In the genomic region with DNA sequence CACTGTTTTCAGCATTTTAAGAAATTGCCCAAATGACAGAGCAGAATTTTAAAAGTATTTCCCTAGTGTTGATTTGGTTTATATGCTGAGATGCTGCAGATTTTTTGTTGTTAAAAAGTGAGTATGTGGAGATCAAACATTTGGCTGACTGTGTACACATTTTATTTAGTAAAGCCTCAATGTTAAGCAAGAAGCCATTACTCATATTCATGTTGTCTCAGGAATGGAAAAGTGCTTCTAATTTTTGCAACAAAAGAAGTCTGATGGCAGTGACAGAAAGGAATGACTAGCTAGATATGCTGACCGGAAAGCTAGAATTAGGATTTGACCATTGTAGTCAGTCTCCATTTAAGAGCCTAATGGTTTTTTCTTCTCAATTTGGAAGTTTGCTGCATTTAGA, we compare ENCODE assay signal across 29 cellular contexts. TPM values are rescaled to one million over a fixed set of nuclear protein-coding genes. Genes with fewer than 3 reads are reported as not detected.
DNase-seq lines count a peak whose midpoint lies in the region; TF ChIP-seq lines count a peak whose summit lies in the region.
"Had no signal": no experiment of that assay in that cellular context is flagged by ENCODE, and none has a peak within 500 bp of the region (broad histone marks: within the 10 kb centered on the region; RNA-seq: fewer than 3 reads in every experiment).

No MANE protein-coding gene starts in this region.

- H3K4me3 Mint-ChIP-seq in CD8-positive, alpha-beta memory T cell, result no peak overlapping the region
- H3K4me3 Mint-ChIP-seq: T-cell had no signal

- peaks cover 22% of the 10 kb centered on the region for H3K4me1 ChIP-seq in adipocyte (ENCODE audit: control insufficient read depth, insufficient read depth, low read length)
- peaks cover 7% of the 10 kb centered on the region for H3K4me1 ChIP-seq in osteoblast (ENCODE audit: insufficient read depth, low read length)
- no peaks in the 10 kb centered on the region for H3K4me1 ChIP-seq in CD8-positive, alpha-beta memory T cell (ENCODE audit: insufficient read depth, low read length)
- no peaks in the 10 kb centered on the region for H3K4me1 ChIP-seq in BE2C
- H3K4me1 ChIP-seq: heart right ventricle, prostate gland, vagina had no signal

- TF ChIP-seq CTCF in osteoblast (IDR thresholded peaks at IDR 0.05; ENCODE audit: extremely low read depth, low read depth, low read length) (no peak), BE2C (IDR thresholded peaks at IDR 0.05; ENCODE audit: low read depth, low read length) (no peak)

- H3K4me3 ChIP-seq in adipocyte (ENCODE audit: low read length) (no peak overlapping the region), osteoblast (ENCODE audit: insufficient read depth, low read length) (no peak overlapping the region), BE2C (ENCODE audit: low read depth, low read length) (no peak overlapping the region)
- no peak overlapping the region for H3K4me3 ChIP-seq in CD8-positive, alpha-beta memory T cell (ENCODE audit: low read length)
- H3K4me3 ChIP-seq: A549; BLaER1 treated with 17β-estradiol and CSF1 and Interleukin-3, amounts not matched to agents 10 nM and 100 nM; heart right ventricle; prostate gland; thoracic aorta; vagina had no signal

- H3K36me3 ChIP-seq in adipocyte (ENCODE audit: control insufficient read depth, insufficient read depth, low read length, severe bottlenecking) (peaks cover 12% of the 10 kb centered on the region), osteoblast (ENCODE audit: insufficient read depth, low read length) (peaks cover 4% of the 10 kb centered on the region), BE2C (no peaks in the 10 kb centered on the region)
- no peaks in the 10 kb centered on the region for H3K36me3 ChIP-seq in CD8-positive, alpha-beta memory T cell (ENCODE audit: insufficient read depth, low read length)
- H3K36me3 ChIP-seq: prostate gland, thoracic aorta had no signal

- POLR2A ChIA-PET in CD8-positive, alpha-beta memory T cell (lab: Charles Lee), result no interaction called here

- no peaks in the 10 kb centered on the region for H3K79me2 ChIP-seq in osteoblast (ENCODE audit: insufficient read depth, low read length)

- peaks cover under 1% of the 10 kb centered on the region for H3K9me3 ChIP-seq in adipocyte (ENCODE audit: control insufficient read depth, low read length)
- no peaks in the 10 kb centered on the region for H3K9me3 ChIP-seq in osteoblast (ENCODE audit: low read depth, low read length)
- no peaks in the 10 kb centered on the region for H3K9me3 ChIP-seq in CD8-positive, alpha-beta memory T cell (ENCODE audit: low read length)
- H3K9me3 ChIP-seq in BE2C, result no peaks in the 10 kb centered on the region; the same call in 1 of the 2 replicates
- H3K9me3 ChIP-seq: A549, prostate gland, thoracic aorta, vagina had no signal

- no peaks in the 10 kb centered on the region for H4K20me1 ChIP-seq in osteoblast (ENCODE audit: insufficient read depth, low read length)

- H3K9ac ChIP-seq in adipocyte (ENCODE audit: low read length), result no peak overlapping the region
- H3K9ac ChIP-seq: BLaER1 treated with 17β-estradiol and CSF1 and Interleukin-3, amounts not matched to agents 10 nM and 100 nM; KMS-11 had no signal

- no peaks in the 10 kb centered on the region for H3K4me1 Mint-ChIP-seq in CD8-positive, alpha-beta memory T cell
- H3K4me1 Mint-ChIP-seq: T-cell had no signal

- H3K9me3 Mint-ChIP-seq in CD8-positive, alpha-beta memory T cell, result peaks cover 0 to 10% (median 5%) of the 10 kb centered on the region in 5 donors

- H3K27ac ChIP-seq in osteoblast (ENCODE audit: low read depth, low read length), result peak overlapping the region; percentile 27
- no peak overlapping the region for H3K27ac ChIP-seq in CD8-positive, alpha-beta memory T cell (ENCODE audit: low read depth, low read length)
- H3K27ac ChIP-seq: A549; BLaER1 treated with 17β-estradiol and CSF1 and Interleukin-3, amounts not matched to agents 10 nM and 100 nM; heart right ventricle; KMS-11; prostate gland; RWPE1; thoracic aorta; vagina had no signal

- H3K4me2 ChIP-seq in osteoblast (ENCODE audit: insufficient read depth, low read length), result peak overlapping the region; percentile 27
- H3K4me2 ChIP-seq: A549; BLaER1 treated with 17β-estradiol and CSF1 and Interleukin-3, amounts not matched to agents 10 nM and 100 nM; KMS-11 had no signal

- DNase-seq in AG20443 (ENCODE audit: low spot score) (peak; percentile 22), adipocyte (ENCODE audit: low read depth) (peak; percentile 83), fibroblast of gingiva (ENCODE audit: low read depth) (peak; percentile 65), osteoblast (ENCODE audit: insufficient read length, low spot score, missing footprints) (peak; percentile 30), NCI-H2029 treated with DMSO at 0.1 percent for 48 hours (lab: John Stamatoyannopoulos, UW) (no peak), AG08396 (ENCODE audit: low spot score) (no peak), BE2C (no peak)
- DNase-seq in CD8-positive, alpha-beta memory T cell, result no peak
- DNase-seq: activated CD4-positive, alpha-beta T cell treated with anti-CD3 and anti-CD28 coated beads, Interleukin-2, amount 50 U/mL, for 4 hours; activated CD4-positive, CD25-positive, alpha-beta regulatory T cell; activated naive CD4-positive, alpha-beta T cell treated with Interleukin-2 at 50 U/mL for 16 hours; amniotic stem cell; COR-L47; cortex of kidney; DMS53; GDM1; heart right ventricle; NCI-H1436 treated with DMSO at 0.1 percent for 48 hours; NCI-H446; NCI-H82; stimulated activated naive CD8-positive, alpha-beta T cell treated with anti-CD3 and anti-CD28 coated beads, Interleukin-15, Interleukin-2, amounts not matched to agents 100 U/mL and 50 U/mL, for 24 hours; T-cell had no signal

- H3K27me3 Mint-ChIP-seq in CD8-positive, alpha-beta memory T cell, result no peaks in the 10 kb centered on the region
- H3K27me3 Mint-ChIP-seq: T-cell had no signal

- no peak overlapping the region for H2AFZ ChIP-seq in osteoblast (ENCODE audit: low read length)

- no peak overlapping the region for H3K27ac Mint-ChIP-seq in CD8-positive, alpha-beta memory T cell
- H3K27ac Mint-ChIP-seq: T-cell had no signal

- H3K27me3 ChIP-seq in adipocyte (replicated peaks; ENCODE audit: control insufficient read depth, insufficient read depth, low read length) (no peaks in the 10 kb centered on the region), osteoblast (ENCODE audit: insufficient read depth, low read length) (no peaks in the 10 kb centered on the region), BE2C (no peaks in the 10 kb centered on the region)
- H3K27me3 ChIP-seq in CD8-positive, alpha-beta memory T cell (ENCODE audit: insufficient read depth, low read length, poor library complexity, severe bottlenecking), result no peaks in the 10 kb centered on the region
- H3K27me3 ChIP-seq: BLaER1 treated with 17β-estradiol and CSF1 and Interleukin-3, amounts not matched to agents 10 nM and 100 nM; heart right ventricle; vagina had no signal

- peaks cover 12 to 34% (median 15%) of the 10 kb centered on the region in 3 donors for H3K36me3 Mint-ChIP-seq in CD8-positive, alpha-beta memory T cell

- CTCF ChIA-PET in CD8-positive, alpha-beta memory T cell (lab: Charles Lee), result no interaction called here

RNA-seq across cellular contexts. Expression of a gene that starts 22.5 kb away (rescaled TPM):
- total RNA-seq in osteoblast, result 112 TPM in 2 replicates
- total RNA-seq in CD8-positive, alpha-beta memory T cell, result 1 to 10 TPM; 5.8 to 7.4 TPM
- 4.1 TPM for polyA plus RNA-seq in CD8-positive, alpha-beta memory T cell
- 2.4 TPM for polyA plus RNA-seq in BE2C (2012; ENCODE audit: insufficient read depth, insufficient read length, low read depth)

RNA-seq across cellular contexts. Expression of a gene that starts 22.7 kb away (rescaled TPM):
- 11.2 and 13.8 TPM in 2 replicates for total RNA-seq in osteoblast
- 10 to 100 TPM; 18.1 to 19.1 TPM for total RNA-seq in CD8-positive, alpha-beta memory T cell
- polyA plus RNA-seq in CD8-positive, alpha-beta memory T cell, result 4.5 TPM
- polyA plus RNA-seq in BE2C (2012; ENCODE audit: insufficient read depth, insufficient read length, low read depth), result 22.7 TPM

Comparison
In these comparisons a context has a peak if more than half of its experiments do, and no peak if none do; other contexts are left out.
1. DNase-seq: peak in AG20443 (single experiment), adipocyte (single experiment), fibroblast of gingiva (single experiment) and osteoblast (single experiment); none in NCI-H2029 treated with DMSO at 0.1 percent for 48 hours (single experiment), AG08396 (single experiment), CD8-positive, alpha-beta memory T cell (0 of 5) and BE2C (single experiment).
2. RNA of a gene that starts 22.5 kb away (total RNA-seq): 112 TPM in osteoblast; 5.8 to 7.4 TPM in CD8-positive, alpha-beta memory T cell; every median in the first group is over 10 times any median in the second.